ENCODE assay signal across 12 cellular contexts in genomic region chrX:41302293-41302868, GRCh38. TPM values are rescaled to one million over a fixed set of nuclear protein-coding genes. Genes with fewer than 3 reads are reported as not detected.
DNase-seq lines count a peak whose midpoint lies in the region; ATAC-seq and TF ChIP-seq lines count a peak whose summit lies in the region.
"Had no signal": no experiment of that assay in that cellular context is flagged by ENCODE, and none has a peak within 500 bp of the region (broad histone marks: within the 10 kb centered on the region; RNA-seq: fewer than 3 reads in every experiment).

No MANE protein-coding gene starts in this region.

- H3K4me1 Mint-ChIP-seq in neural progenitor cell = peaks cover 10% of the 10 kb centered on the region

- dilution Hi-C loops in mammary epithelial cell (cut with HindIII; ENCODE audit: low sequenced_read_pairs) = no loop called here

- H3K9ac ChIP-seq in mammary epithelial cell (ENCODE audit: insufficient read depth, low read length) (no peak overlapping the region), neural progenitor cell (no peak overlapping the region)

- H3K27me3 Mint-ChIP-seq in neural progenitor cell (ENCODE audit: insufficient read depth, low read depth) = peaks cover 11% of the 10 kb centered on the region

- no peaks in the 10 kb centered on the region for H3K27me3 ChIP-seq in mammary epithelial cell (ENCODE audit: insufficient read depth, low read length)
- H3K27me3 ChIP-seq in neural progenitor cell = no peaks in the 10 kb centered on the region
- no peaks in the 10 kb centered on the region for H3K27me3 ChIP-seq in esophagus squamous epithelium

- TF ChIP-seq POLR2A in esophagus squamous epithelium (IDR thresholded peaks at IDR 0.05) = no peak

- H3K27ac Mint-ChIP-seq in neural progenitor cell = no peak overlapping the region
- H3K27ac Mint-ChIP-seq: activated T-helper 1 cell treated with anti-CD3 and anti-CD28 coated beads, Interleukin-12 subunit alpha, Interleukin-12 subunit beta, Interleukin-2, Interleukin-4 antibody, amounts not matched to agents 30 ng/mL and 10 ng/mL and 1 ng/mL, durations not matched to agents 14 hours and 24 hours and 36 hours had no signal

- H3K4me1 ChIP-seq in mammary epithelial cell (ENCODE audit: insufficient read depth, low read length) = peaks cover 14% of the 10 kb centered on the region
- H3K4me1 ChIP-seq in neural progenitor cell = peaks cover 10% of the 10 kb centered on the region
- H3K4me1 ChIP-seq in esophagus squamous epithelium = peaks cover 0 to 16% (median 0%) of the 10 kb centered on the region in 3 donors

- ATAC-seq in omental fat pad (ENCODE audit: low FRiP score) = no peak

- peak; percentile 35 for DNase-seq in NCI-H1105 treated with DMSO at 0.1 percent for 48 hours (lab: John Stamatoyannopoulos, UW)
- DNase-seq in NCI-H1105 (lab: John Stamatoyannopoulos, UW) = no peak
- peak; percentile 37 for DNase-seq in NCI-H2107 (lab: John Stamatoyannopoulos, UW)
- DNase-seq in mammary epithelial cell = peak; percentile 49
- DNase-seq in neural progenitor cell (ENCODE audit: low spot score) = peak; percentile 30
- DNase-seq in NCI-H510A (lab: John Stamatoyannopoulos, UW) = no peak
- DNase-seq in esophagus squamous epithelium (lab: John Stamatoyannopoulos, UW) = no peak
- no peak for DNase-seq in omental fat pad (ENCODE audit: low spot score)
- DNase-seq: cortex of kidney, NCI-H187 had no signal

- H3K4me3 ChIP-seq in mammary epithelial cell (replicated peaks in 1 of 3; ENCODE audit: insufficient read depth in 1 of 3, low read depth in 2 of 3, low read length in 3 of 3) (no peak overlapping the region), neural progenitor cell (no peak overlapping the region), esophagus squamous epithelium (no peak overlapping the region)

- no peak overlapping the region for H3K4me3 Mint-ChIP-seq in neural progenitor cell
- H3K4me3 Mint-ChIP-seq: activated T-helper 1 cell treated with anti-CD3 and anti-CD28 coated beads, Interleukin-12 subunit alpha, Interleukin-12 subunit beta, Interleukin-2, Interleukin-4 antibody, amounts not matched to agents 30 ng/mL and 10 ng/mL and 1 ng/mL, durations not matched to agents 14 hours and 24 hours and 36 hours had no signal

- no peaks in the 10 kb centered on the region for H3F3A ChIP-seq in neural progenitor cell (ENCODE audit: low read depth)

- in situ Hi-C loops in mammary epithelial cell (cut with MboI; ENCODE audit: low sequenced_read_pairs in 2 of 2) = no loop called here

- no peaks in the 10 kb centered on the region for H3K9me3 ChIP-seq in mammary epithelial cell (replicated peaks; ENCODE audit: insufficient read depth, low read length)
- no peaks in the 10 kb centered on the region for H3K9me3 ChIP-seq in neural progenitor cell (ENCODE audit: low read depth)
- no peaks in the 10 kb centered on the region for H3K9me3 ChIP-seq in esophagus squamous epithelium

- CTCF ChIA-PET in mammary epithelial cell (lab: Charles Lee; ENCODE audit: low non-redundant PET) = no interaction called here

- 54% methylated on average over 7 of the region's 9 CpGs for WGBS in mammary epithelial cell (ENCODE audit: low coverage, missing lambda C conversion rate)
- 25 to 60% methylated on average over 2 to 6 of the region's 9 CpGs for WGBS in esophagus squamous epithelium, 2 donors

- BruUV-seq in mammary epithelial cell (replicated peaks; lab: Mats Ljungman, UMichigan) = no TSS peak

- H3K79me2 ChIP-seq in mammary epithelial cell (ENCODE audit: insufficient read depth, low read length) (no peaks in the 10 kb centered on the region), neural progenitor cell (ENCODE audit: low read depth) (no peaks in the 10 kb centered on the region)

- H4K20me1 ChIP-seq in mammary epithelial cell (ENCODE audit: insufficient read depth, low read length) = no peaks in the 10 kb centered on the region
- H4K20me1 ChIP-seq in neural progenitor cell (ENCODE audit: low read depth) = no peaks in the 10 kb centered on the region

- H3K4me2 ChIP-seq in mammary epithelial cell (ENCODE audit: insufficient read depth, low read depth, low read length) = no peak overlapping the region
- no peak overlapping the region for H3K4me2 ChIP-seq in neural progenitor cell

- TF ChIP-seq CTCF in mammary epithelial cell (conservative IDR thresholded peaks at IDR 0.05 in 1 of 2, IDR thresholded peaks at IDR 0.05 in 1 of 2; ENCODE audit: extremely low read depth in 1 of 2, insufficient read depth in 1 of 2, low read depth in 1 of 2, low read length in 2 of 2) = no peak
- no peak for TF ChIP-seq CTCF in neural progenitor cell (IDR thresholded peaks at IDR 0.05)
- no peak for TF ChIP-seq CTCF in esophagus squamous epithelium (IDR thresholded peaks at IDR 0.05)
- no peak for TF ChIP-seq CTCF in omental fat pad (IDR thresholded peaks at IDR 0.05)

- peaks cover 6% of the 10 kb centered on the region for H3K9me3 Mint-ChIP-seq in neural progenitor cell
- H3K9me3 Mint-ChIP-seq: activated T-helper 1 cell treated with anti-CD3 and anti-CD28 coated beads, Interleukin-12 subunit alpha, Interleukin-12 subunit beta, Interleukin-2, Interleukin-4 antibody, amounts not matched to agents 30 ng/mL and 10 ng/mL and 1 ng/mL, durations not matched to agents 14 hours and 24 hours and 36 hours had no signal

- H3K36me3 Mint-ChIP-seq in neural progenitor cell = no peaks in the 10 kb centered on the region

- intact Hi-C loops in mammary epithelial cell (cut with micrococcal nuclease) (no loop called here), esophagus squamous epithelium (cut with DNase I) (no loop called here)

- H2AFZ ChIP-seq in mammary epithelial cell (ENCODE audit: low read depth, low read length) = peak overlapping the region; percentile 29
- H2AFZ ChIP-seq in neural progenitor cell (replicated peaks) = peak overlapping the region; percentile 57

- H3K36me3 ChIP-seq in mammary epithelial cell (ENCODE audit: insufficient read depth, low read length) = no peaks in the 10 kb centered on the region
- no peaks in the 10 kb centered on the region for H3K36me3 ChIP-seq in neural progenitor cell
- no peaks in the 10 kb centered on the region for H3K36me3 ChIP-seq in esophagus squamous epithelium

- H3K27ac ChIP-seq in mammary epithelial cell (ENCODE audit: insufficient read depth, low read depth, low read length) (no peak overlapping the region), neural progenitor cell (peak overlapping the region; percentile 17), esophagus squamous epithelium (no peak overlapping the region)
- H3K27ac ChIP-seq: RWPE1 had no signal

RNA-seq across cellular contexts. Expression of gene DDX3X, which starts 31.6 kb away (rescaled TPM):
- 100 to 1,000 TPM; 230 to 247 TPM for total RNA-seq in mammary epithelial cell
- 66.2 TPM for polyA plus RNA-seq in mammary epithelial cell
- polyA minus RNA-seq in mammary epithelial cell = 111 TPM
- 216 and 264 TPM in 2 replicates for total RNA-seq in neural progenitor cell (ENCODE audit: low replicate concordance)
- total RNA-seq in esophagus squamous epithelium = 100 to 1,000 TPM; 164 to 219 (median 214) TPM
- 100 to 1,000 TPM; 322 to 542 (median 395) TPM for total RNA-seq in omental fat pad

Comparison
In these comparisons a context has a peak if more than half of its experiments do, and no peak if none do; other contexts are left out.
1. DNase-seq: peak in NCI-H1105 treated with DMSO at 0.1 percent for 48 hours (single experiment), NCI-H2107 (single experiment), mammary epithelial cell (single experiment) and neural progenitor cell (single experiment); none in NCI-H1105 (single experiment), NCI-H510A (single experiment), esophagus squamous epithelium (single experiment) and omental fat pad (single experiment).